ENCODE assay signal across 1 cellular context in the genomic region with DNA sequence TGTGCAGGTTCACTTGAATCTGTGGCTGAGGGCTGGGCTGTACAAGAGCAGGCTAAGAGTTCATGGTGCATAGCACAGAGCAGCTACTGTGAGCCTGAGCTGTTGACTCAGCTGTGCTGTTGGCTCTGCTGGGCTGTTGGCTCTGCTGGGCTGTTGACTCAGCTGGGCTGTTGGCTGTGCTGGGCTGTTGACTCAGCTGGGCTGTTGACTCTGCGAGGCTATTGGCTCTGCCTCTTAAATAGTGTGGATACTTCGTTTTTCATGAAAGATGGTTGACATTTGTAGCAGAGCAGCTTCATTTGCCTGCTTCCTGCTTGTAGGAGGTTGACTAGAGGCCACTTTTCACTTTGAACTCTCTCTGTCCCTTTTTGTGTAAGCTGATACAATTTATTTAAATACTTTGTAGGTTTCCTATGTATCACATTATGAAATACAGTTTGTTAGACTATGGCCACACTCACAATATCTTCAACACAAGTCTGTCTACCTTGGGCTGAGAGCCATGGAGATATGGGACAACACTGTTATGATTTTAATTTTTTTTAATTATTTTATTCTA.
TF ChIP-seq lines count a peak whose summit lies in the region.

No MANE protein-coding gene starts in this region.

TF ChIP-seq in K562, 482 proteins besides CTCF, POLR2A, EP300 and RAD21 (continued from another document):
- TF ChIP-seq, protein P1, sequence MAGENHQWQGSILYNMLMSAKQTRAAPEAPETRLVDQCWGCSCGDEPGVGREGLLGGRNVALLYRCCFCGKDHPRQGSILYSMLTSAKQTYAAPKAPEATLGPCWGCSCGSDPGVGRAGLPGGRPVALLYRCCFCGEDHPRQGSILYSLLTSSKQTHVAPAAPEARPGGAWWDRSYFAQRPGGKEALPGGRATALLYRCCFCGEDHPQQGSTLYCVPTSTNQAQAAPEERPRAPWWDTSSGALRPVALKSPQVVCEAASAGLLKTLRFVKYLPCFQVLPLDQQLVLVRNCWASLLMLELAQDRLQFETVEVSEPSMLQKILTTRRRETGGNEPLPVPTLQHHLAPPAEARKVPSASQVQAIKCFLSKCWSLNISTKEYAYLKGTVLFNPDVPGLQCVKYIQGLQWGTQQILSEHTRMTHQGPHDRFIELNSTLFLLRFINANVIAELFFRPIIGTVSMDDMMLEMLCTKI (IDR thresholded peaks at IDR 0.05; ENCODE audit: partially characterized antibody), result no peak
- TF ChIP-seq ZC3H8 (IDR thresholded peaks at IDR 0.05) (no peak), CBFA2T3 (IDR thresholded peaks at IDR 0.05) (peak; percentile 29; the same call in 1 of the 2 replicates), ZNF668 (CRISPR knock-in tag; IDR thresholded peaks at IDR 0.05) (no peak), RBM17 (IDR thresholded peaks at IDR 0.05; ENCODE audit: borderline replicate concordance, low read depth, low read length) (no peak), FOXA3 (CRISPR knock-in tag; conservative IDR thresholded peaks at IDR 0.05 in 1 of 2, IDR thresholded peaks at IDR 0.05 in 1 of 2) (peak in 1 of 2 experiments; percentile 95; a peak in 3 of 4 replicates), ZNF77 (CRISPR knock-in tag; IDR thresholded peaks at IDR 0.05) (no peak), EWSR1 (IDR thresholded peaks at IDR 0.05; ENCODE audit: borderline replicate concordance, low read depth, partially characterized antibody) (no peak), CBX3 (IDR thresholded peaks at IDR 0.05; ENCODE audit: borderline replicate concordance in 1 of 2, low read length in 2 of 2) (peak in 1 of 2 experiments; percentile 36; a peak in 1 of 3 replicates)
- TF ChIP-seq, protein P2, sequence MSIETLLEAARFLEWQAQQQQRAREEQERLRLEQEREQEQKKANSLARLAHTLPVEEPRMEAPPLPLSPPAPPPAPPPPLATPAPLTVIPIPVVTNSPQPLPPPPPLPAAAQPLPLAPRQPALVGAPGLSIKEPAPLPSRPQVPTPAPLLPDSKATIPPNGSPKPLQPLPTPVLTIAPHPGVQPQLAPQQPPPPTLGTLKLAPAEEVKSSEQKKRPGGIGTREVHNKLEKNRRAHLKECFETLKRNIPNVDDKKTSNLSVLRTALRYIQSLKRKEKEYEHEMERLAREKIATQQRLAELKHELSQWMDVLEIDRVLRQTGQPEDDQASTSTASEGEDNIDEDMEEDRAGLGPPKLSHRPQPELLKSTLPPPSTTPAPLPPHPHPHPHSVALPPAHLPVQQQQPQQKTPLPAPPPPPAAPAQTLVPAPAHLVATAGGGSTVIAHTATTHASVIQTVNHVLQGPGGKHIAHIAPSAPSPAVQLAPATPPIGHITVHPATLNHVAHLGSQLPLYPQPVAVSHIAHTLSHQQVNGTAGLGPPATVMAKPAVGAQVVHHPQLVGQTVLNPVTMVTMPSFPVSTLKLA (conservative IDR thresholded peaks at IDR 0.05), result no peak
- TF ChIP-seq, protein P3, sequence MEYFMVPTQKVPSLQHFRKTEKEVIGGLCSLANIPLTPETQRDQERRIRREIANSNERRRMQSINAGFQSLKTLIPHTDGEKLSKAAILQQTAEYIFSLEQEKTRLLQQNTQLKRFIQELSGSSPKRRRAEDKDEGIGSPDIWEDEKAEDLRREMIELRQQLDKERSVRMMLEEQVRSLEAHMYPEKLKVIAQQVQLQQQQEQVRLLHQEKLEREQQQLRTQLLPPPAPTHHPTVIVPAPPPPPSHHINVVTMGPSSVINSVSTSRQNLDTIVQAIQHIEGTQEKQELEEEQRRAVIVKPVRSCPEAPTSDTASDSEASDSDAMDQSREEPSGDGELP (CRISPR knock-in tag; IDR thresholded peaks at IDR 0.05; ENCODE audit: borderline replicate concordance), result peak; percentile 41; the same call in 1 of the 2 replicates
- TF ChIP-seq, protein P4, sequence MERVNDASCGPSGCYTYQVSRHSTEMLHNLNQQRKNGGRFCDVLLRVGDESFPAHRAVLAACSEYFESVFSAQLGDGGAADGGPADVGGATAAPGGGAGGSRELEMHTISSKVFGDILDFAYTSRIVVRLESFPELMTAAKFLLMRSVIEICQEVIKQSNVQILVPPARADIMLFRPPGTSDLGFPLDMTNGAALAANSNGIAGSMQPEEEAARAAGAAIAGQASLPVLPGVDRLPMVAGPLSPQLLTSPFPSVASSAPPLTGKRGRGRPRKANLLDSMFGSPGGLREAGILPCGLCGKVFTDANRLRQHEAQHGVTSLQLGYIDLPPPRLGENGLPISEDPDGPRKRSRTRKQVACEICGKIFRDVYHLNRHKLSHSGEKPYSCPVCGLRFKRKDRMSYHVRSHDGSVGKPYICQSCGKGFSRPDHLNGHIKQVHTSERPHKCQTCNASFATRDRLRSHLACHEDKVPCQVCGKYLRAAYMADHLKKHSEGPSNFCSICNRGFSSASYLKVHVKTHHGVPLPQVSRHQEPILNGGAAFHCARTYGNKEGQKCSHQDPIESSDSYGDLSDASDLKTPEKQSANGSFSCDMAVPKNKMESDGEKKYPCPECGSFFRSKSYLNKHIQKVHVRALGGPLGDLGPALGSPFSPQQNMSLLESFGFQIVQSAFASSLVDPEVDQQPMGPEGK (CRISPR knock-in tag; IDR thresholded peaks at IDR 0.05; ENCODE audit: borderline replicate concordance), result no peak
